In the genomic region with DNA sequence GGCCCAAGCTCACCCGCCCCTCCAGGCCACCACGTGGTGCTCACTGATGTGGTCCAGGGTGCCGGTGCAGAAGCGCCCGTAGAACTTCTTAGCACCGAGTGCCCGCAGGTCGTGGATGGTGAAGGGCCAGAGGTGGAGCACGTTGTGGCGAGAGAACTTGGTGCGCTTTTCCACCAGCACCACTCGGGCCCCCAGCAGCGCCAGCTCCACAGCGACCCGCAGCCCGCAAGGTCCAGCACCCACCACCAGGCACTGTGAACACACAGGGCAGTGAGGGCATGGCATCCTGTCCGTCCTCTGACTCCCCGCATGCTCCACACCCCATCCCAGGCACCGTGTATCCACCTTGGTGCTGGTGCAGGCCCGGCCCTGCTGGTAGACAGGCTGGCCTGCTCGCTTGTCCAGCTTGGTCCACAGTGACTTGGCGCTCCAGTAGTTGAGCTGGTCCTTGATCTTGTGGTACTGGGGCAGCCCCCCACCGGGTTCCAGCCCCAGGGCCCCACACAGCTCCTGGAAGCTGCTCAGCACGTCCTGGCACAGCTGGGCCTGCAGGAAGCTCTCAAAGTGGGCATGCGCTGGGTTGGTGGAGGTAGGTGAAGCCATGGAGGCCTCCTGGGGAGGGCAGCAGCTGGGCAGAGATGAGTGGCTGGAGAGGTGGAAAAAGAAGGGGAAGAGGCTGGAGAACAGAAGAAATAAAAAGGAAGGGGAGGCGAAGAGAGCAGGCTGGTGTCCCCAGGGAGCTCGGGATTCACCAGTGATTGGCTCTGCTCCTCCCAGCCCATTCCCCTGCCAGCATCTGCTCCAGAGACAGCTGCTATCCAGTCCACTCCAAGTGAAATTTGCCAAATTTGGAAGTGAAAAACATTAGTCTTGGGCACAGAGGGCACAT, we compare ENCODE assay signal across 8 cellular contexts. TPM values are rescaled to one million over a fixed set of nuclear protein-coding genes. Genes with fewer than 3 reads are reported as not detected.
DNase-seq lines count a peak whose midpoint lies in the region; ATAC-seq and TF ChIP-seq lines count a peak whose summit lies in the region.

No MANE protein-coding gene starts in this region.

- no peaks in the 10 kb centered on the region for H3K9me3 Mint-ChIP-seq in T-helper 1 cell treated with Interleukin-12 subunit alpha and Interleukin-12 subunit beta and Interleukin-4 antibody, amounts not matched to agents 30 μg/mL and 1 μg/mL, for 36 hours

- H3F3A ChIP-seq in OCI-LY1 (ENCODE audit: insufficient read depth, low read length) (no peaks in the 10 kb centered on the region), smooth muscle cell (ENCODE audit: low read depth) (peaks cover 5% of the 10 kb centered on the region)

- no peak for TF ChIP-seq CTCF in OCI-LY1 (IDR thresholded peaks at IDR 0.05; ENCODE audit: low read length)
- no peak for TF ChIP-seq CTCF in smooth muscle cell (IDR thresholded peaks at IDR 0.05; ENCODE audit: borderline replicate concordance, insufficient read depth, poor library complexity, severe bottlenecking)
- TF ChIP-seq CTCF in prostate gland (IDR thresholded peaks at IDR 0.05): no peak

- H3K36me3 Mint-ChIP-seq in T-helper 1 cell treated with Interleukin-12 subunit alpha and Interleukin-12 subunit beta and Interleukin-4 antibody, amounts not matched to agents 30 μg/mL and 1 μg/mL, for 36 hours (ENCODE audit: low read depth): peaks cover 23% of the 10 kb centered on the region

- no peak for TF ChIP-seq POLR2A in prostate gland (IDR thresholded peaks at IDR 0.05)

- ATAC-seq in HG03439 (IDR thresholded peaks at IDR 0.05; ENCODE audit: unreplicated experiment): no peak

- WGBS in smooth muscle cell (ENCODE audit: low lambda C conversion rate): 96% methylated on average over 27 of the region's 27 CpGs
- WGBS in prostate gland: 90% methylated on average over 27 of the region's 27 CpGs

- H3K4me2 ChIP-seq in OCI-LY1 (ENCODE audit: low read length) (peak overlapping the region; percentile 81), smooth muscle cell (peak overlapping the region; percentile 86)

- peaks cover 42% of the 10 kb centered on the region for H3K4me1 ChIP-seq in OCI-LY1 (ENCODE audit: insufficient read depth, low read length, severe bottlenecking)
- H3K4me1 ChIP-seq in smooth muscle cell (ENCODE audit: low read depth): peaks cover 7% of the 10 kb centered on the region
- no peaks in the 10 kb centered on the region for H3K4me1 ChIP-seq in prostate gland (replicated peaks)

- H3K79me2 ChIP-seq in OCI-LY1 (ENCODE audit: insufficient read depth, low read length): no peaks in the 10 kb centered on the region
- H3K79me2 ChIP-seq in smooth muscle cell (ENCODE audit: low read depth): no peaks in the 10 kb centered on the region

- H3K4me3 ChIP-seq in OCI-LY1 (ENCODE audit: low read depth, low read length, poor library complexity, severe bottlenecking) (peak overlapping the region; percentile 79), smooth muscle cell (peak overlapping the region; percentile 75), prostate gland (peak overlapping the region in 1 of 2 donors; percentile 64)

- H3K27me3 ChIP-seq in OCI-LY1 (ENCODE audit: insufficient read depth, low read length) (no peaks in the 10 kb centered on the region), smooth muscle cell (ENCODE audit: low read depth) (no peaks in the 10 kb centered on the region), prostate gland (replicated peaks; ENCODE audit: insufficient read depth) (no peaks in the 10 kb centered on the region)

- H3K9me2 ChIP-seq in OCI-LY1 (ENCODE audit: low read depth, low read length): no peaks in the 10 kb centered on the region

- DNase-seq in T-helper 1 cell (no peak), fibroblast of gingiva (ENCODE audit: low read depth) (peak; percentile 76), smooth muscle cell (lab: John Stamatoyannopoulos, UW; ENCODE audit: unreplicated experiment) (no peak), prostate gland (ENCODE audit: low spot score) (no peak), kidney glomerular epithelial cell (lab: John Stamatoyannopoulos, UW) (no peak)

- H3K27ac Mint-ChIP-seq in T-helper 1 cell treated with Interleukin-12 subunit alpha and Interleukin-12 subunit beta and Interleukin-4 antibody, amounts not matched to agents 30 μg/mL and 1 μg/mL, for 36 hours: peak overlapping the region; percentile 92

- H3K9ac ChIP-seq in OCI-LY1 (ENCODE audit: low read length) (peak overlapping the region; percentile 81), smooth muscle cell (ENCODE audit: low read depth) (no peak overlapping the region)

- H3K9me3 ChIP-seq in OCI-LY1 (ENCODE audit: low read length) (no peaks in the 10 kb centered on the region), smooth muscle cell (replicated peaks; ENCODE audit: low read depth) (no peaks in the 10 kb centered on the region), prostate gland (no peaks in the 10 kb centered on the region)

- H3K36me3 ChIP-seq in OCI-LY1 (ENCODE audit: insufficient read depth, low read length) (peaks cover 20% of the 10 kb centered on the region; the same call in 1 of the 2 replicates), smooth muscle cell (ENCODE audit: low read depth) (no peaks in the 10 kb centered on the region), prostate gland (no peaks in the 10 kb centered on the region)

- H4K20me1 ChIP-seq in OCI-LY1 (ENCODE audit: insufficient read depth, low read length) (no peaks in the 10 kb centered on the region), smooth muscle cell (ENCODE audit: low read depth) (no peaks in the 10 kb centered on the region)

- intact Hi-C loops in prostate gland (cut with DNase I): no loop called here

- H3K27me3 Mint-ChIP-seq in T-helper 1 cell treated with Interleukin-12 subunit alpha and Interleukin-12 subunit beta and Interleukin-4 antibody, amounts not matched to agents 30 μg/mL and 1 μg/mL, for 36 hours (ENCODE audit: low read depth): no peaks in the 10 kb centered on the region

- H3K4me1 Mint-ChIP-seq in T-helper 1 cell treated with Interleukin-12 subunit alpha and Interleukin-12 subunit beta and Interleukin-4 antibody, amounts not matched to agents 30 μg/mL and 1 μg/mL, for 36 hours (ENCODE audit: low read depth): peaks cover 53% of the 10 kb centered on the region

- H2AFZ ChIP-seq in OCI-LY1 (ENCODE audit: low read length) (no peak overlapping the region), smooth muscle cell (ENCODE audit: low read depth) (no peak overlapping the region)

- H3K27ac ChIP-seq in OCI-LY1 (ENCODE audit: low read depth, low read length, poor library complexity, severe bottlenecking) (peak overlapping the region; percentile 88), smooth muscle cell (ENCODE audit: low read depth) (no peak overlapping the region), prostate gland (peak overlapping the region in 1 of 2 donors; percentile 49)

- peak overlapping the region; percentile 97 for H3K4me3 Mint-ChIP-seq in T-helper 1 cell treated with Interleukin-12 subunit alpha and Interleukin-12 subunit beta and Interleukin-4 antibody, amounts not matched to agents 30 μg/mL and 1 μg/mL, for 36 hours

RNA-seq across cellular contexts. Expression of a gene that starts 1.7 kb away (rescaled TPM):
- total RNA-seq in smooth muscle cell (14.8 and 20.8 TPM in 2 replicates), prostate gland (10 to 100 TPM; 13.9 to 55.4 TPM)
- polyA plus RNA-seq in smooth muscle cell: 13.3 and 22.1 TPM in 2 replicates

RNA-seq across cellular contexts. Expression of a gene that starts 13.3 kb away (rescaled TPM):
- total RNA-seq in smooth muscle cell (1.4 and 8.2 TPM in 2 replicates), prostate gland (10 to 100 TPM; 10.2 to 24.2 TPM)
- polyA plus RNA-seq in smooth muscle cell: 6.4 and 6.9 TPM in 2 replicates

RNA-seq across cellular contexts. Expression of a gene that starts 13.4 kb away (rescaled TPM):
- total RNA-seq in smooth muscle cell (0.81 and 1.7 TPM in 2 replicates), prostate gland (1 to 10 TPM; 4.2 to 6.0 TPM)
- polyA plus RNA-seq in smooth muscle cell: 0.95 and 1.3 TPM in 2 replicates

RNA-seq across cellular contexts. Expression of a gene that starts 29.2 kb away (rescaled TPM):
- 5.4 and 6.6 TPM in 2 replicates for total RNA-seq in smooth muscle cell
- polyA plus RNA-seq in smooth muscle cell: 1.3 and 2.6 TPM in 2 replicates
- 10 to 100 TPM in 1 of 2 donors, 1 to 10 TPM in 1; 8.2 to 12.8 TPM for total RNA-seq in prostate gland
